In the genomic region with DNA sequence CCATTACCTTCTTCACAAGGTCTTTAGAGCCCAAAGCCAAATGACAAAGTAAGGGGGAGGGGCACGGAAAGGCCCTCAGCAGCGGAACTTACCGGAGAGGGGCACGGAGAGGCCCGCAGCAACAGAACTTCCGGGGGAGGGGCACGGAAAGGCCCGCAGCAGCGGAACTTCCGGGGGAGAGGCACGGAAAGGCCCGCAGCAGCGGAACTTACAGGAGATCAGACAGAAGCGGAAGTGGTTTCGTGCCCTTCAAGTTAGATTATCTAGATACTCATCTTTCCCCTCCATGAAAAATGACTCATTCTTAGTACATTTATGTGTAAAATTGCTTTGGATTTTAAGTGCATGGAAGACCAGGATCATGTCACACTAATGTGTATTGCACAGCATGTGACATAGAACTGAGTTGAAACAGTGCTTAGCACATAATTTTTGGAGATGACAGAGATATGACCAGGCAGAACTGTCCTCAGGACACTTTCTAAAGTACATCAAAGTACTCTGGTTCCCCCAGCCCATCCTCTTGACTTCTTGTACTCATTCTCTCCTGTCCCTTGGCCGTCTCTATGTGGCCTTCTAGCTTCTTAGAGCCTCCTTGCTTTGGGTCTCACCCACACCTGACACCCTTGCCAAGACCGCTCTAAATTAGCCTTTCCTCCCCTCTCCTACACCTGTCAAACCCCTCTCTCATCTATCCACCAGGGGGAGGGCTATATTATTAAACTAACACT, we compare ENCODE assay signal across 8 cellular contexts. TPM values are rescaled to one million over a fixed set of nuclear protein-coding genes. Genes with fewer than 3 reads are reported as not detected.
DNase-seq lines count a peak whose midpoint lies in the region; ATAC-seq and TF ChIP-seq lines count a peak whose summit lies in the region.

No MANE protein-coding gene starts in this region.

- H3K4me3 Mint-ChIP-seq in activated naive CD8-positive, alpha-beta T cell treated with anti-CD3 and anti-CD28 coated beads, Interleukin-2, amount 10 ng/mL, durations not matched to agents 7 days and 5 days = peak overlapping the region; percentile 84
- peak overlapping the region; percentile 64 to 85 (median 82) for H3K4me3 Mint-ChIP-seq in naive thymus-derived CD8-positive, alpha-beta T cell
- H3K4me3 Mint-ChIP-seq in mesothelial cell of epicardium = no peak overlapping the region

- peaks cover 14% of the 10 kb centered on the region for H3K4me1 Mint-ChIP-seq in activated naive CD8-positive, alpha-beta T cell treated with anti-CD3 and anti-CD28 coated beads, Interleukin-2, amount 10 ng/mL, durations not matched to agents 7 days and 5 days
- H3K4me1 Mint-ChIP-seq in naive thymus-derived CD8-positive, alpha-beta T cell = peaks cover 9 to 27% (median 24%) of the 10 kb centered on the region in 4 donors
- no peaks in the 10 kb centered on the region for H3K4me1 Mint-ChIP-seq in mesothelial cell of epicardium

- POLR2A ChIA-PET in BJ (lab: Charles Lee) = no interaction called here
- POLR2A ChIA-PET in activated naive CD8-positive, alpha-beta T cell treated with anti-CD3 and anti-CD28 coated beads, Interleukin-2, amount 10 ng/mL, durations not matched to agents 7 days and 5 days (lab: Charles Lee) = no interaction called here
- POLR2A ChIA-PET in naive thymus-derived CD8-positive, alpha-beta T cell (lab: Charles Lee) = interaction anchor here (0.6 to 1.0 kb wide), 2 partner anchors 46 to 54 kb away, joined by 3 to 4 read pairs; no protein-coding TSS in a partner anchor

- H3K27me3 Mint-ChIP-seq in activated naive CD8-positive, alpha-beta T cell treated with anti-CD3 and anti-CD28 coated beads, Interleukin-2, amount 10 ng/mL, durations not matched to agents 7 days and 5 days = peaks cover 7% of the 10 kb centered on the region
- H3K27me3 Mint-ChIP-seq in naive thymus-derived CD8-positive, alpha-beta T cell = peaks cover 0 to 7% (median 0%) of the 10 kb centered on the region in 5 donors
- H3K27me3 Mint-ChIP-seq in mesothelial cell of epicardium (ENCODE audit: low read depth) = no peaks in the 10 kb centered on the region

- DNase-seq in BJ (ENCODE audit: low read depth) (peak; percentile 33), GM19240 (ENCODE audit: insufficient read length, low spot score) (peak; percentile 26), SW480 (ENCODE audit: low spot score) (peak; percentile 39), mesothelial cell of epicardium (ENCODE audit: low spot score in 2 of 2, unreplicated experiment in 2 of 2) (no peak), NK-92 (lab: John Stamatoyannopoulos, UW; ENCODE audit: unreplicated experiment) (no peak)
- peak; percentile 79 for DNase-seq in activated naive CD8-positive, alpha-beta T cell treated with anti-CD3 and anti-CD28 coated beads, Interleukin-2, amount 10 ng/mL, durations not matched to agents 7 days and 5 days
- DNase-seq in naive thymus-derived CD8-positive, alpha-beta T cell = peak; percentile 41 to 88 (median 68)

- CTCF ChIA-PET in BJ (lab: Yijun Ruan, JAX) = interaction anchor here (0.6 to 1.8 kb wide), 5 partner anchors 8 to 337 kb away, joined by 3 to 7 read pairs (median 6); no protein-coding TSS in a partner anchor

- no peak for TF ChIP-seq CTCF in BJ (IDR thresholded peaks at IDR 0.05; ENCODE audit: insufficient read depth, low read depth, low read length)
- no peak for TF ChIP-seq CTCF in mesothelial cell of epicardium (IDR thresholded peaks at IDR 0.05; ENCODE audit: unreplicated experiment)

- H3K27ac Mint-ChIP-seq in activated naive CD8-positive, alpha-beta T cell treated with anti-CD3 and anti-CD28 coated beads, Interleukin-2, amount 10 ng/mL, durations not matched to agents 7 days and 5 days = peak overlapping the region; percentile 95
- H3K27ac Mint-ChIP-seq in naive thymus-derived CD8-positive, alpha-beta T cell = peak overlapping the region; percentile 82 to 95 (median 90)
- H3K27ac Mint-ChIP-seq in mesothelial cell of epicardium = no peak overlapping the region

- peak overlapping the region; percentile 25 for H3K4me3 ChIP-seq in BJ (ENCODE audit: low read depth, low read length)

- no peaks in the 10 kb centered on the region for H3K27me3 ChIP-seq in BJ (ENCODE audit: control insufficient read depth, insufficient read depth, low read length)

- ATAC-seq in HG03354 (IDR thresholded peaks at IDR 0.05; ENCODE audit: poor library complexity, severe bottlenecking, unreplicated experiment) = peak; percentile 89
- ATAC-seq in activated naive CD8-positive, alpha-beta T cell treated with anti-CD3 and anti-CD28 coated beads, Interleukin-2, amount 10 ng/mL, durations not matched to agents 7 days and 5 days (ENCODE audit: low read depth) = peak; percentile 90
- peak; percentile 83 to 91 for ATAC-seq in naive thymus-derived CD8-positive, alpha-beta T cell

- H3K36me3 Mint-ChIP-seq in activated naive CD8-positive, alpha-beta T cell treated with anti-CD3 and anti-CD28 coated beads, Interleukin-2, amount 10 ng/mL, durations not matched to agents 7 days and 5 days = peaks cover 3% of the 10 kb centered on the region
- H3K36me3 Mint-ChIP-seq in naive thymus-derived CD8-positive, alpha-beta T cell = peaks cover 6 to 20% (median 8%) of the 10 kb centered on the region in 3 donors
- no peaks in the 10 kb centered on the region for H3K36me3 Mint-ChIP-seq in mesothelial cell of epicardium

- H3K9me3 Mint-ChIP-seq in activated naive CD8-positive, alpha-beta T cell treated with anti-CD3 and anti-CD28 coated beads, Interleukin-2, amount 10 ng/mL, durations not matched to agents 7 days and 5 days = peaks cover 4% of the 10 kb centered on the region
- peaks cover 0 to 37% (median 14%) of the 10 kb centered on the region in 9 donors for H3K9me3 Mint-ChIP-seq in naive thymus-derived CD8-positive, alpha-beta T cell
- peaks cover 52% of the 10 kb centered on the region for H3K9me3 Mint-ChIP-seq in mesothelial cell of epicardium

- no peaks in the 10 kb centered on the region for H3K36me3 ChIP-seq in BJ (ENCODE audit: control insufficient read depth, insufficient read depth, low read length)

RNA-seq across cellular contexts. Expression of a gene that starts 25.7 kb away (rescaled TPM):
- polyA plus RNA-seq in BJ (2011; rRNA removed) = not detected in 2 replicates
- not detected in 2 replicates for polyA minus RNA-seq in BJ (2011; rRNA and poly(A)+ RNA removed)
- not detected for total RNA-seq in activated naive CD8-positive, alpha-beta T cell treated with anti-CD3 and anti-CD28 coated beads, Interleukin-2, amount 10 ng/mL, durations not matched to agents 7 days and 5 days
- total RNA-seq in naive thymus-derived CD8-positive, alpha-beta T cell = under 1 TPM in 1 of 2 experiments, not detected in 1; 0.31 TPM
- under 1 TPM in 1 of 3 donors, not detected in 2; 0.17 TPM for polyA plus RNA-seq in naive thymus-derived CD8-positive, alpha-beta T cell
- total RNA-seq in mesothelial cell of epicardium = 0.18 to 0.60 TPM (median 0.47 TPM) in 3 replicates

RNA-seq across cellular contexts. Expression of a gene that starts 46.4 kb away (rescaled TPM):
- 12.3 and 18.7 TPM in 2 replicates for polyA plus RNA-seq in BJ (2011; rRNA removed)
- polyA minus RNA-seq in BJ (2011; rRNA and poly(A)+ RNA removed) = 3.7 and 5.9 TPM in 2 replicates
- 10 to 100 TPM; 62.6 to 65.9 TPM for total RNA-seq in activated naive CD8-positive, alpha-beta T cell treated with anti-CD3 and anti-CD28 coated beads, Interleukin-2, amount 10 ng/mL, durations not matched to agents 7 days and 5 days
- total RNA-seq in naive thymus-derived CD8-positive, alpha-beta T cell = 100 to 1,000 TPM; 107 to 112 TPM
- 10 to 100 TPM in 2 of 3 donors, 1 to 10 TPM in 1; 8.6 to 17.8 (median 14.4) TPM for polyA plus RNA-seq in naive thymus-derived CD8-positive, alpha-beta T cell
- total RNA-seq in mesothelial cell of epicardium = 30.4 to 33.1 TPM (median 32.6 TPM) in 3 replicates

Comparison
In these comparisons a context has a peak if more than half of its experiments do, and no peak if none do; other contexts are left out.
1. DNase-seq: peak in BJ (single experiment), GM19240 (single experiment), SW480 (single experiment), activated naive CD8-positive, alpha-beta T cell treated with anti-CD3 and anti-CD28 coated beads, Interleukin-2, amount 10 ng/mL, durations not matched to agents 7 days and 5 days (single experiment) and naive thymus-derived CD8-positive, alpha-beta T cell (10 of 10); none in mesothelial cell of epicardium (0 of 2) and NK-92 (single experiment).
2. Peak in every context shown above with its lines, with median percentiles within 50 percentile points of each other: ATAC-seq.